Comparison of ENCODE assay signal across 1 cellular context in genomic region chr4:173167793-173168395, GRCh38.
TF ChIP-seq lines count a peak whose summit lies in the region.

No MANE protein-coding gene starts in this region.

TF ChIP-seq in K562, 482 proteins besides CTCF, POLR2A, EP300 and RAD21 (continued from another document and continues in another):
- TF ChIP-seq, protein P1, sequence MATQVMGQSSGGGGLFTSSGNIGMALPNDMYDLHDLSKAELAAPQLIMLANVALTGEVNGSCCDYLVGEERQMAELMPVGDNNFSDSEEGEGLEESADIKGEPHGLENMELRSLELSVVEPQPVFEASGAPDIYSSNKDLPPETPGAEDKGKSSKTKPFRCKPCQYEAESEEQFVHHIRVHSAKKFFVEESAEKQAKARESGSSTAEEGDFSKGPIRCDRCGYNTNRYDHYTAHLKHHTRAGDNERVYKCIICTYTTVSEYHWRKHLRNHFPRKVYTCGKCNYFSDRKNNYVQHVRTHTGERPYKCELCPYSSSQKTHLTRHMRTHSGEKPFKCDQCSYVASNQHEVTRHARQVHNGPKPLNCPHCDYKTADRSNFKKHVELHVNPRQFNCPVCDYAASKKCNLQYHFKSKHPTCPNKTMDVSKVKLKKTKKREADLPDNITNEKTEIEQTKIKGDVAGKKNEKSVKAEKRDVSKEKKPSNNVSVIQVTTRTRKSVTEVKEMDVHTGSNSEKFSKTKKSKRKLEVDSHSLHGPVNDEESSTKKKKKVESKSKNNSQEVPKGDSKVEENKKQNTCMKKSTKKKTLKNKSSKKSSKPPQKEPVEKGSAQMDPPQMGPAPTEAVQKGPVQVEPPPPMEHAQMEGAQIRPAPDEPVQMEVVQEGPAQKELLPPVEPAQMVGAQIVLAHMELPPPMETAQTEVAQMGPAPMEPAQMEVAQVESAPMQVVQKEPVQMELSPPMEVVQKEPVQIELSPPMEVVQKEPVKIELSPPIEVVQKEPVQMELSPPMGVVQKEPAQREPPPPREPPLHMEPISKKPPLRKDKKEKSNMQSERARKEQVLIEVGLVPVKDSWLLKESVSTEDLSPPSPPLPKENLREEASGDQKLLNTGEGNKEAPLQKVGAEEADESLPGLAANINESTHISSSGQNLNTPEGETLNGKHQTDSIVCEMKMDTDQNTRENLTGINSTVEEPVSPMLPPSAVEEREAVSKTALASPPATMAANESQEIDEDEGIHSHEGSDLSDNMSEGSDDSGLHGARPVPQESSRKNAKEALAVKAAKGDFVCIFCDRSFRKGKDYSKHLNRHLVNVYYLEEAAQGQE (CRISPR knock-in tag; IDR thresholded peaks at IDR 0.05; ENCODE audit: low read depth), result no peak
- TF ChIP-seq MEF2D (tag; conservative IDR thresholded peaks at IDR 0.05; ENCODE audit: low read depth) (no peak), ZNF764 (CRISPR knock-in tag; IDR thresholded peaks at IDR 0.05; ENCODE audit: low read depth) (no peak), ZSCAN29 (IDR thresholded peaks at IDR 0.05) (no peak), FIP1L1 (IDR thresholded peaks at IDR 0.05; ENCODE audit: low read depth, low read length, poor library complexity, severe bottlenecking) (no peak), CBFB (CRISPR knock-in tag; IDR thresholded peaks at IDR 0.05) (no peak), TCF7L2 (IDR thresholded peaks at IDR 0.05; ENCODE audit: low read depth, low read length) (no peak), ELF1 (tag; IDR thresholded peaks at IDR 0.05) (peak; percentile 94), CHD2 (IDR thresholded peaks at IDR 0.05; ENCODE audit: low read depth, low read length) (no peak), SAP30 (IDR thresholded peaks at IDR 0.05; ENCODE audit: borderline replicate concordance, insufficient read depth, low read depth, low read length, poor library complexity, severe bottlenecking) (no peak), ZNF121 (CRISPR knock-in tag; conservative IDR thresholded peaks at IDR 0.05) (no peak), RBM14 (IDR thresholded peaks at IDR 0.05; ENCODE audit: borderline replicate concordance, insufficient read depth, low read depth, low read length) (no peak), JUND (IDR thresholded peaks at IDR 0.05; ENCODE audit: borderline replicate concordance, low read depth, low read length) (no peak), JUND (tag; IDR thresholded peaks at IDR 0.05; ENCODE audit: borderline replicate concordance, low read depth, low read length) (no peak), SNRNP70 (optimal IDR thresholded peaks at IDR 0.05; ENCODE audit: low read depth, low read length) (no peak), TCFL5 (CRISPR knock-in tag; conservative IDR thresholded peaks at IDR 0.05) (no peak), ZNF561 (CRISPR knock-in tag; conservative IDR thresholded peaks at IDR 0.05) (no peak), BACH1 (tag; IDR thresholded peaks at IDR 0.05) (no peak), NFIC (IDR thresholded peaks at IDR 0.05) (no peak)
- TF ChIP-seq, protein P2, sequence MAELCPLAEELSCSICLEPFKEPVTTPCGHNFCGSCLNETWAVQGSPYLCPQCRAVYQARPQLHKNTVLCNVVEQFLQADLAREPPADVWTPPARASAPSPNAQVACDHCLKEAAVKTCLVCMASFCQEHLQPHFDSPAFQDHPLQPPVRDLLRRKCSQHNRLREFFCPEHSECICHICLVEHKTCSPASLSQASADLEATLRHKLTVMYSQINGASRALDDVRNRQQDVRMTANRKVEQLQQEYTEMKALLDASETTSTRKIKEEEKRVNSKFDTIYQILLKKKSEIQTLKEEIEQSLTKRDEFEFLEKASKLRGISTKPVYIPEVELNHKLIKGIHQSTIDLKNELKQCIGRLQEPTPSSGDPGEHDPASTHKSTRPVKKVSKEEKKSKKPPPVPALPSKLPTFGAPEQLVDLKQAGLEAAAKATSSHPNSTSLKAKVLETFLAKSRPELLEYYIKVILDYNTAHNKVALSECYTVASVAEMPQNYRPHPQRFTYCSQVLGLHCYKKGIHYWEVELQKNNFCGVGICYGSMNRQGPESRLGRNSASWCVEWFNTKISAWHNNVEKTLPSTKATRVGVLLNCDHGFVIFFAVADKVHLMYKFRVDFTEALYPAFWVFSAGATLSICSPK (IDR thresholded peaks at IDR 0.05; ENCODE audit: borderline replicate concordance), result no peak
- TF ChIP-seq, protein P3, sequence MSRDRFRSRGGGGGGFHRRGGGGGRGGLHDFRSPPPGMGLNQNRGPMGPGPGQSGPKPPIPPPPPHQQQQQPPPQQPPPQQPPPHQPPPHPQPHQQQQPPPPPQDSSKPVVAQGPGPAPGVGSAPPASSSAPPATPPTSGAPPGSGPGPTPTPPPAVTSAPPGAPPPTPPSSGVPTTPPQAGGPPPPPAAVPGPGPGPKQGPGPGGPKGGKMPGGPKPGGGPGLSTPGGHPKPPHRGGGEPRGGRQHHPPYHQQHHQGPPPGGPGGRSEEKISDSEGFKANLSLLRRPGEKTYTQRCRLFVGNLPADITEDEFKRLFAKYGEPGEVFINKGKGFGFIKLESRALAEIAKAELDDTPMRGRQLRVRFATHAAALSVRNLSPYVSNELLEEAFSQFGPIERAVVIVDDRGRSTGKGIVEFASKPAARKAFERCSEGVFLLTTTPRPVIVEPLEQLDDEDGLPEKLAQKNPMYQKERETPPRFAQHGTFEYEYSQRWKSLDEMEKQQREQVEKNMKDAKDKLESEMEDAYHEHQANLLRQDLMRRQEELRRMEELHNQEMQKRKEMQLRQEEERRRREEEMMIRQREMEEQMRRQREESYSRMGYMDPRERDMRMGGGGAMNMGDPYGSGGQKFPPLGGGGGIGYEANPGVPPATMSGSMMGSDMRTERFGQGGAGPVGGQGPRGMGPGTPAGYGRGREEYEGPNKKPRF (IDR thresholded peaks at IDR 0.05; ENCODE audit: low read depth, low read length), result no peak
- TF ChIP-seq, protein P4, sequence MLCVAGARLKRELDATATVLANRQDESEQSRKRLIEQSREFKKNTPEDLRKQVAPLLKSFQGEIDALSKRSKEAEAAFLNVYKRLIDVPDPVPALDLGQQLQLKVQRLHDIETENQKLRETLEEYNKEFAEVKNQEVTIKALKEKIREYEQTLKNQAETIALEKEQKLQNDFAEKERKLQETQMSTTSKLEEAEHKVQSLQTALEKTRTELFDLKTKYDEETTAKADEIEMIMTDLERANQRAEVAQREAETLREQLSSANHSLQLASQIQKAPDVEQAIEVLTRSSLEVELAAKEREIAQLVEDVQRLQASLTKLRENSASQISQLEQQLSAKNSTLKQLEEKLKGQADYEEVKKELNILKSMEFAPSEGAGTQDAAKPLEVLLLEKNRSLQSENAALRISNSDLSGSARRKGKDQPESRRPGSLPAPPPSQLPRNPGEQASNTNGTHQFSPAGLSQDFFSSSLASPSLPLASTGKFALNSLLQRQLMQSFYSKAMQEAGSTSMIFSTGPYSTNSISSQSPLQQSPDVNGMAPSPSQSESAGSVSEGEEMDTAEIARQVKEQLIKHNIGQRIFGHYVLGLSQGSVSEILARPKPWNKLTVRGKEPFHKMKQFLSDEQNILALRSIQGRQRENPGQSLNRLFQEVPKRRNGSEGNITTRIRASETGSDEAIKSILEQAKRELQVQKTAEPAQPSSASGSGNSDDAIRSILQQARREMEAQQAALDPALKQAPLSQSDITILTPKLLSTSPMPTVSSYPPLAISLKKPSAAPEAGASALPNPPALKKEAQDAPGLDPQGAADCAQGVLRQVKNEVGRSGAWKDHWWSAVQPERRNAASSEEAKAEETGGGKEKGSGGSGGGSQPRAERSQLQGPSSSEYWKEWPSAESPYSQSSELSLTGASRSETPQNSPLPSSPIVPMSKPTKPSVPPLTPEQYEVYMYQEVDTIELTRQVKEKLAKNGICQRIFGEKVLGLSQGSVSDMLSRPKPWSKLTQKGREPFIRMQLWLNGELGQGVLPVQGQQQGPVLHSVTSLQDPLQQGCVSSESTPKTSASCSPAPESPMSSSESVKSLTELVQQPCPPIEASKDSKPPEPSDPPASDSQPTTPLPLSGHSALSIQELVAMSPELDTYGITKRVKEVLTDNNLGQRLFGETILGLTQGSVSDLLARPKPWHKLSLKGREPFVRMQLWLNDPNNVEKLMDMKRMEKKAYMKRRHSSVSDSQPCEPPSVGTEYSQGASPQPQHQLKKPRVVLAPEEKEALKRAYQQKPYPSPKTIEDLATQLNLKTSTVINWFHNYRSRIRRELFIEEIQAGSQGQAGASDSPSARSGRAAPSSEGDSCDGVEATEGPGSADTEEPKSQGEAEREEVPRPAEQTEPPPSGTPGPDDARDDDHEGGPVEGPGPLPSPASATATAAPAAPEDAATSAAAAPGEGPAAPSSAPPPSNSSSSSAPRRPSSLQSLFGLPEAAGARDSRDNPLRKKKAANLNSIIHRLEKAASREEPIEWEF (CRISPR knock-in tag; IDR thresholded peaks at IDR 0.05), result no peak
- TF ChIP-seq, protein P5, sequence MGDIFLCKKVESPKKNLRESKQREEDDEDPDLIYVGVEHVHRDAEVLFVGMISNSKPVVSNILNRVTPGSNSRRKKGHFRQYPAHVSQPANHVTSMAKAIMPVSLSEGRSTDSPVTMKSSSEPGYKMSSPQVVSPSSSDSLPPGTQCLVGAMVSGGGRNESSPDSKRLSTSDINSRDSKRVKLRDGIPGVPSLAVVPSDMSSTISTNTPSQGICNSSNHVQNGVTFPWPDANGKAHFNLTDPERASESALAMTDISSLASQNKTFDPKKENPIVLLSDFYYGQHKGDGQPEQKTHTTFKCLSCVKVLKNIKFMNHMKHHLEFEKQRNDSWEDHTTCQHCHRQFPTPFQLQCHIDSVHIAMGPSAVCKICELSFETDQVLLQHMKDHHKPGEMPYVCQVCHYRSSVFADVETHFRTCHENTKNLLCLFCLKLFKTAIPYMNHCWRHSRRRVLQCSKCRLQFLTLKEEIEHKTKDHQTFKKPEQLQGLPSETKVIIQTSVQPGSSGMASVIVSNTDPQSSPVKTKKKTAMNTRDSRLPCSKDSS (IDR thresholded peaks at IDR 0.05; ENCODE audit: low read depth, partially characterized antibody), result no peak
- TF ChIP-seq, protein P6, sequence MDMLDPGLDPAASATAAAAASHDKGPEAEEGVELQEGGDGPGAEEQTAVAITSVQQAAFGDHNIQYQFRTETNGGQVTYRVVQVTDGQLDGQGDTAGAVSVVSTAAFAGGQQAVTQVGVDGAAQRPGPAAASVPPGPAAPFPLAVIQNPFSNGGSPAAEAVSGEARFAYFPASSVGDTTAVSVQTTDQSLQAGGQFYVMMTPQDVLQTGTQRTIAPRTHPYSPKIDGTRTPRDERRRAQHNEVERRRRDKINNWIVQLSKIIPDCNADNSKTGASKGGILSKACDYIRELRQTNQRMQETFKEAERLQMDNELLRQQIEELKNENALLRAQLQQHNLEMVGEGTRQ (CRISPR knock-in tag; IDR thresholded peaks at IDR 0.05), result 0 out of 2 replicates have a peak, but pooled peaks have one; percentile 22
- TF ChIP-seq, protein P7, sequence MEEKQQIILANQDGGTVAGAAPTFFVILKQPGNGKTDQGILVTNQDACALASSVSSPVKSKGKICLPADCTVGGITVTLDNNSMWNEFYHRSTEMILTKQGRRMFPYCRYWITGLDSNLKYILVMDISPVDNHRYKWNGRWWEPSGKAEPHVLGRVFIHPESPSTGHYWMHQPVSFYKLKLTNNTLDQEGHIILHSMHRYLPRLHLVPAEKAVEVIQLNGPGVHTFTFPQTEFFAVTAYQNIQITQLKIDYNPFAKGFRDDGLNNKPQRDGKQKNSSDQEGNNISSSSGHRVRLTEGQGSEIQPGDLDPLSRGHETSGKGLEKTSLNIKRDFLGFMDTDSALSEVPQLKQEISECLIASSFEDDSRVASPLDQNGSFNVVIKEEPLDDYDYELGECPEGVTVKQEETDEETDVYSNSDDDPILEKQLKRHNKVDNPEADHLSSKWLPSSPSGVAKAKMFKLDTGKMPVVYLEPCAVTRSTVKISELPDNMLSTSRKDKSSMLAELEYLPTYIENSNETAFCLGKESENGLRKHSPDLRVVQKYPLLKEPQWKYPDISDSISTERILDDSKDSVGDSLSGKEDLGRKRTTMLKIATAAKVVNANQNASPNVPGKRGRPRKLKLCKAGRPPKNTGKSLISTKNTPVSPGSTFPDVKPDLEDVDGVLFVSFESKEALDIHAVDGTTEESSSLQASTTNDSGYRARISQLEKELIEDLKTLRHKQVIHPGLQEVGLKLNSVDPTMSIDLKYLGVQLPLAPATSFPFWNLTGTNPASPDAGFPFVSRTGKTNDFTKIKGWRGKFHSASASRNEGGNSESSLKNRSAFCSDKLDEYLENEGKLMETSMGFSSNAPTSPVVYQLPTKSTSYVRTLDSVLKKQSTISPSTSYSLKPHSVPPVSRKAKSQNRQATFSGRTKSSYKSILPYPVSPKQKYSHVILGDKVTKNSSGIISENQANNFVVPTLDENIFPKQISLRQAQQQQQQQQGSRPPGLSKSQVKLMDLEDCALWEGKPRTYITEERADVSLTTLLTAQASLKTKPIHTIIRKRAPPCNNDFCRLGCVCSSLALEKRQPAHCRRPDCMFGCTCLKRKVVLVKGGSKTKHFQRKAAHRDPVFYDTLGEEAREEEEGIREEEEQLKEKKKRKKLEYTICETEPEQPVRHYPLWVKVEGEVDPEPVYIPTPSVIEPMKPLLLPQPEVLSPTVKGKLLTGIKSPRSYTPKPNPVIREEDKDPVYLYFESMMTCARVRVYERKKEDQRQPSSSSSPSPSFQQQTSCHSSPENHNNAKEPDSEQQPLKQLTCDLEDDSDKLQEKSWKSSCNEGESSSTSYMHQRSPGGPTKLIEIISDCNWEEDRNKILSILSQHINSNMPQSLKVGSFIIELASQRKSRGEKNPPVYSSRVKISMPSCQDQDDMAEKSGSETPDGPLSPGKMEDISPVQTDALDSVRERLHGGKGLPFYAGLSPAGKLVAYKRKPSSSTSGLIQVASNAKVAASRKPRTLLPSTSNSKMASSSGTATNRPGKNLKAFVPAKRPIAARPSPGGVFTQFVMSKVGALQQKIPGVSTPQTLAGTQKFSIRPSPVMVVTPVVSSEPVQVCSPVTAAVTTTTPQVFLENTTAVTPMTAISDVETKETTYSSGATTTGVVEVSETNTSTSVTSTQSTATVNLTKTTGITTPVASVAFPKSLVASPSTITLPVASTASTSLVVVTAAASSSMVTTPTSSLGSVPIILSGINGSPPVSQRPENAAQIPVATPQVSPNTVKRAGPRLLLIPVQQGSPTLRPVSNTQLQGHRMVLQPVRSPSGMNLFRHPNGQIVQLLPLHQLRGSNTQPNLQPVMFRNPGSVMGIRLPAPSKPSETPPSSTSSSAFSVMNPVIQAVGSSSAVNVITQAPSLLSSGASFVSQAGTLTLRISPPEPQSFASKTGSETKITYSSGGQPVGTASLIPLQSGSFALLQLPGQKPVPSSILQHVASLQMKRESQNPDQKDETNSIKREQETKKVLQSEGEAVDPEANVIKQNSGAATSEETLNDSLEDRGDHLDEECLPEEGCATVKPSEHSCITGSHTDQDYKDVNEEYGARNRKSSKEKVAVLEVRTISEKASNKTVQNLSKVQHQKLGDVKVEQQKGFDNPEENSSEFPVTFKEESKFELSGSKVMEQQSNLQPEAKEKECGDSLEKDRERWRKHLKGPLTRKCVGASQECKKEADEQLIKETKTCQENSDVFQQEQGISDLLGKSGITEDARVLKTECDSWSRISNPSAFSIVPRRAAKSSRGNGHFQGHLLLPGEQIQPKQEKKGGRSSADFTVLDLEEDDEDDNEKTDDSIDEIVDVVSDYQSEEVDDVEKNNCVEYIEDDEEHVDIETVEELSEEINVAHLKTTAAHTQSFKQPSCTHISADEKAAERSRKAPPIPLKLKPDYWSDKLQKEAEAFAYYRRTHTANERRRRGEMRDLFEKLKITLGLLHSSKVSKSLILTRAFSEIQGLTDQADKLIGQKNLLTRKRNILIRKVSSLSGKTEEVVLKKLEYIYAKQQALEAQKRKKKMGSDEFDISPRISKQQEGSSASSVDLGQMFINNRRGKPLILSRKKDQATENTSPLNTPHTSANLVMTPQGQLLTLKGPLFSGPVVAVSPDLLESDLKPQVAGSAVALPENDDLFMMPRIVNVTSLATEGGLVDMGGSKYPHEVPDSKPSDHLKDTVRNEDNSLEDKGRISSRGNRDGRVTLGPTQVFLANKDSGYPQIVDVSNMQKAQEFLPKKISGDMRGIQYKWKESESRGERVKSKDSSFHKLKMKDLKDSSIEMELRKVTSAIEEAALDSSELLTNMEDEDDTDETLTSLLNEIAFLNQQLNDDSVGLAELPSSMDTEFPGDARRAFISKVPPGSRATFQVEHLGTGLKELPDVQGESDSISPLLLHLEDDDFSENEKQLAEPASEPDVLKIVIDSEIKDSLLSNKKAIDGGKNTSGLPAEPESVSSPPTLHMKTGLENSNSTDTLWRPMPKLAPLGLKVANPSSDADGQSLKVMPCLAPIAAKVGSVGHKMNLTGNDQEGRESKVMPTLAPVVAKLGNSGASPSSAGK (IDR thresholded peaks at IDR 0.05), result no peak
